Comparison of ENCODE assay signal across 6 cellular contexts in genomic region chr20:62367483-62368302, GRCh38. TPM values are rescaled to one million over a fixed set of nuclear protein-coding genes. Genes with fewer than 3 reads are reported as not detected.
DNase-seq lines count a peak whose midpoint lies in the region; ATAC-seq lines count a peak whose summit lies in the region.

No MANE protein-coding gene starts in this region.

- peak; percentile 70 for DNase-seq in HuH-7 (ENCODE audit: low spot score)
- no peak for DNase-seq in activated T-cell treated with anti-CD3 and anti-CD28 coated beads, Interleukin-2, amount 50 U/mL, for 4 hours
- DNase-seq in memory B cell (ENCODE audit: low spot score in 2 of 2): peak; percentile 33 to 44

- H3K4me1 Mint-ChIP-seq in activated T-cell treated with anti-CD3 and anti-CD28 coated beads, Interleukin-2, amount 50 U/mL, for 4 hours (ENCODE audit: low read depth): peaks cover 6% of the 10 kb centered on the region
- peaks cover 17% of the 10 kb centered on the region for H3K4me1 Mint-ChIP-seq in memory B cell

- ATAC-seq in activated T-cell treated with anti-CD3 and anti-CD28 coated beads, Interleukin-2, amount 50 U/mL, for 4 hours: no peak
- ATAC-seq in memory B cell (ENCODE audit: low read depth) (peak; percentile 23), GM19395 (IDR thresholded peaks at IDR 0.05; ENCODE audit: unreplicated experiment) (no peak), HG03139 (IDR thresholded peaks at IDR 0.05; ENCODE audit: unreplicated experiment) (no peak), GM19455 (IDR thresholded peaks at IDR 0.05; ENCODE audit: unreplicated experiment) (no peak)

- H3K36me3 Mint-ChIP-seq in activated T-cell treated with anti-CD3 and anti-CD28 coated beads, Interleukin-2, amount 50 U/mL, for 4 hours (ENCODE audit: insufficient read depth): no peaks in the 10 kb centered on the region
- H3K36me3 Mint-ChIP-seq in memory B cell: no peaks in the 10 kb centered on the region

- H3K27me3 Mint-ChIP-seq in activated T-cell treated with anti-CD3 and anti-CD28 coated beads, Interleukin-2, amount 50 U/mL, for 4 hours (ENCODE audit: low read depth): peaks cover 42% of the 10 kb centered on the region
- peaks cover 1% of the 10 kb centered on the region for H3K27me3 Mint-ChIP-seq in memory B cell

- no peaks in the 10 kb centered on the region for H3K9me3 Mint-ChIP-seq in activated T-cell treated with anti-CD3 and anti-CD28 coated beads, Interleukin-2, amount 50 U/mL, for 4 hours
- no peaks in the 10 kb centered on the region for H3K9me3 Mint-ChIP-seq in memory B cell

- H3K27ac Mint-ChIP-seq in memory B cell: peak overlapping the region; percentile 53

- H3K4me3 Mint-ChIP-seq in activated T-cell treated with anti-CD3 and anti-CD28 coated beads, Interleukin-2, amount 50 U/mL, for 4 hours: peak overlapping the region; percentile 62
- peak overlapping the region; percentile 86 for H3K4me3 Mint-ChIP-seq in memory B cell

RNA-seq across cellular contexts. Expression of gene LAMA5, which starts 0.6 kb away (rescaled TPM):
- total RNA-seq in activated T-cell treated with anti-CD3 and anti-CD28 coated beads, Interleukin-2, amount 50 U/mL, for 4 hours: 1 to 10 TPM in 1 of 3 donors, under 1 TPM in 2; 0.82 to 1.0 (median 0.84) TPM

RNA-seq across cellular contexts. Expression of gene RPS21, which starts 19.2 kb away (rescaled TPM):
- 1,000 to 10,000 TPM; 2,653 to 2,730 (median 2,725) TPM for total RNA-seq in activated T-cell treated with anti-CD3 and anti-CD28 coated beads, Interleukin-2, amount 50 U/mL, for 4 hours

RNA-seq across cellular contexts. Expression of gene CABLES2, which starts 39.4 kb away (rescaled TPM):
- 1 to 10 TPM; 6.1 to 7.9 (median 6.9) TPM for total RNA-seq in activated T-cell treated with anti-CD3 and anti-CD28 coated beads, Interleukin-2, amount 50 U/mL, for 4 hours

RNA-seq across cellular contexts. Expression of gene RBBP8NL, which starts 59.6 kb away (rescaled TPM):
- total RNA-seq in activated T-cell treated with anti-CD3 and anti-CD28 coated beads, Interleukin-2, amount 50 U/mL, for 4 hours: not detected
